In genomic region chr1:167714851-167715652, GRCh38 we compare ENCODE assay signal across 1 cellular context.
A peak's percentile ranks its signal among the peaks of the same experiment; 100 is the strongest.
TF ChIP-seq lines count a peak whose summit lies in the region.

No MANE protein-coding gene starts in this region.

TF ChIP-seq in A549, 52 proteins besides CTCF, POLR2A, EP300 and RAD21 (continued from another document):
- no peak for TF ChIP-seq RFX5 (IDR thresholded peaks at IDR 0.05)
- peak; percentile 86 for TF ChIP-seq SREBF2 (IDR thresholded peaks at IDR 0.05)
- TF ChIP-seq ZSCAN20 (CRISPR knock-in tag; IDR thresholded peaks at IDR 0.05): no peak; the same call in 1 of the 2 replicates
- TF ChIP-seq, protein P1, sequence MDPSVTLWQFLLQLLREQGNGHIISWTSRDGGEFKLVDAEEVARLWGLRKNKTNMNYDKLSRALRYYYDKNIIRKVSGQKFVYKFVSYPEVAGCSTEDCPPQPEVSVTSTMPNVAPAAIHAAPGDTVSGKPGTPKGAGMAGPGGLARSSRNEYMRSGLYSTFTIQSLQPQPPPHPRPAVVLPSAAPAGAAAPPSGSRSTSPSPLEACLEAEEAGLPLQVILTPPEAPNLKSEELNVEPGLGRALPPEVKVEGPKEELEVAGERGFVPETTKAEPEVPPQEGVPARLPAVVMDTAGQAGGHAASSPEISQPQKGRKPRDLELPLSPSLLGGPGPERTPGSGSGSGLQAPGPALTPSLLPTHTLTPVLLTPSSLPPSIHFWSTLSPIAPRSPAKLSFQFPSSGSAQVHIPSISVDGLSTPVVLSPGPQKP (IDR thresholded peaks at IDR 0.05; ENCODE audit: low read depth, low read length): no peak
- TF ChIP-seq, protein P2, sequence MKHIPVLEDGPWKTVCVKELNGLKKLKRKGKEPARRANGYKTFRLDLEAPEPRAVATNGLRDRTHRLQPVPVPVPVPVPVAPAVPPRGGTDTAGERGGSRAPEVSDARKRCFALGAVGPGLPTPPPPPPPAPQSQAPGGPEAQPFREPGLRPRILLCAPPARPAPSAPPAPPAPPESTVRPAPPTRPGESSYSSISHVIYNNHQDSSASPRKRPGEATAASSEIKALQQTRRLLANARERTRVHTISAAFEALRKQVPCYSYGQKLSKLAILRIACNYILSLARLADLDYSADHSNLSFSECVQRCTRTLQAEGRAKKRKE (CRISPR knock-in tag; IDR thresholded peaks at IDR 0.05; ENCODE audit: low read depth): no peak
- peak; percentile 21; the same call in 1 of the 2 replicates for TF ChIP-seq PHF8 (IDR thresholded peaks at IDR 0.05; ENCODE audit: borderline replicate concordance, low read depth)
- peak; percentile 44; the same call in 1 of the 3 replicates for TF ChIP-seq SMC3 (IDR thresholded peaks at IDR 0.05)
- TF ChIP-seq EHMT2 (IDR thresholded peaks at IDR 0.05; ENCODE audit: low read depth): no peak
- peak; percentile 50; the same call in 1 of the 2 replicates for TF ChIP-seq GATA3 (IDR thresholded peaks at IDR 0.05; ENCODE audit: borderline replicate concordance)
- no peak; the same call in 1 of the 2 replicates for TF ChIP-seq MYC (IDR thresholded peaks at IDR 0.05; ENCODE audit: borderline replicate concordance, low read length)
- TF ChIP-seq E2F6 (IDR thresholded peaks at IDR 0.05; ENCODE audit: borderline replicate concordance, low read depth): no peak
- no peak for TF ChIP-seq EHF (CRISPR knock-in tag; IDR thresholded peaks at IDR 0.05)
- no peak for TF ChIP-seq FOSL2 (IDR thresholded peaks at IDR 0.05)
- no peak for TF ChIP-seq FOSL2 (CRISPR knock-in tag; IDR thresholded peaks at IDR 0.05)
- no peak for TF ChIP-seq HES2 (IDR thresholded peaks at IDR 0.05)
- TF ChIP-seq CEBPB (IDR thresholded peaks at IDR 0.05): peak in 1 of 2 experiments; percentile 36; a peak in 2 of 4 replicates
- TF ChIP-seq CBX2 (IDR thresholded peaks at IDR 0.05; ENCODE audit: borderline replicate concordance, low read depth): no peak
- TF ChIP-seq HEYL (CRISPR knock-in tag; IDR thresholded peaks at IDR 0.05): no peak
- TF ChIP-seq, protein P3, sequence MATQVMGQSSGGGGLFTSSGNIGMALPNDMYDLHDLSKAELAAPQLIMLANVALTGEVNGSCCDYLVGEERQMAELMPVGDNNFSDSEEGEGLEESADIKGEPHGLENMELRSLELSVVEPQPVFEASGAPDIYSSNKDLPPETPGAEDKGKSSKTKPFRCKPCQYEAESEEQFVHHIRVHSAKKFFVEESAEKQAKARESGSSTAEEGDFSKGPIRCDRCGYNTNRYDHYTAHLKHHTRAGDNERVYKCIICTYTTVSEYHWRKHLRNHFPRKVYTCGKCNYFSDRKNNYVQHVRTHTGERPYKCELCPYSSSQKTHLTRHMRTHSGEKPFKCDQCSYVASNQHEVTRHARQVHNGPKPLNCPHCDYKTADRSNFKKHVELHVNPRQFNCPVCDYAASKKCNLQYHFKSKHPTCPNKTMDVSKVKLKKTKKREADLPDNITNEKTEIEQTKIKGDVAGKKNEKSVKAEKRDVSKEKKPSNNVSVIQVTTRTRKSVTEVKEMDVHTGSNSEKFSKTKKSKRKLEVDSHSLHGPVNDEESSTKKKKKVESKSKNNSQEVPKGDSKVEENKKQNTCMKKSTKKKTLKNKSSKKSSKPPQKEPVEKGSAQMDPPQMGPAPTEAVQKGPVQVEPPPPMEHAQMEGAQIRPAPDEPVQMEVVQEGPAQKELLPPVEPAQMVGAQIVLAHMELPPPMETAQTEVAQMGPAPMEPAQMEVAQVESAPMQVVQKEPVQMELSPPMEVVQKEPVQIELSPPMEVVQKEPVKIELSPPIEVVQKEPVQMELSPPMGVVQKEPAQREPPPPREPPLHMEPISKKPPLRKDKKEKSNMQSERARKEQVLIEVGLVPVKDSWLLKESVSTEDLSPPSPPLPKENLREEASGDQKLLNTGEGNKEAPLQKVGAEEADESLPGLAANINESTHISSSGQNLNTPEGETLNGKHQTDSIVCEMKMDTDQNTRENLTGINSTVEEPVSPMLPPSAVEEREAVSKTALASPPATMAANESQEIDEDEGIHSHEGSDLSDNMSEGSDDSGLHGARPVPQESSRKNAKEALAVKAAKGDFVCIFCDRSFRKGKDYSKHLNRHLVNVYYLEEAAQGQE (IDR thresholded peaks at IDR 0.05): no peak
- no peak for TF ChIP-seq TP53 (CRISPR knock-in tag; IDR thresholded peaks at IDR 0.05)
- TF ChIP-seq ZFP36 (IDR thresholded peaks at IDR 0.05; ENCODE audit: borderline replicate concordance, partially characterized antibody): no peak
